Comparison of ENCODE assay signal across 8 cellular contexts in genomic region chr11:18321991-18322711, GRCh38. TPM values are rescaled to one million over a fixed set of nuclear protein-coding genes. Genes with fewer than 3 reads are reported as not detected.
DNase-seq lines count a peak whose midpoint lies in the region; ATAC-seq and TF ChIP-seq lines count a peak whose summit lies in the region.

Gene GTF2H1, plus strand, starts transcription at chr11:18322567. Its CDS starts 10,508 bp downstream, at chr11:18333075.
A gene with protein sequence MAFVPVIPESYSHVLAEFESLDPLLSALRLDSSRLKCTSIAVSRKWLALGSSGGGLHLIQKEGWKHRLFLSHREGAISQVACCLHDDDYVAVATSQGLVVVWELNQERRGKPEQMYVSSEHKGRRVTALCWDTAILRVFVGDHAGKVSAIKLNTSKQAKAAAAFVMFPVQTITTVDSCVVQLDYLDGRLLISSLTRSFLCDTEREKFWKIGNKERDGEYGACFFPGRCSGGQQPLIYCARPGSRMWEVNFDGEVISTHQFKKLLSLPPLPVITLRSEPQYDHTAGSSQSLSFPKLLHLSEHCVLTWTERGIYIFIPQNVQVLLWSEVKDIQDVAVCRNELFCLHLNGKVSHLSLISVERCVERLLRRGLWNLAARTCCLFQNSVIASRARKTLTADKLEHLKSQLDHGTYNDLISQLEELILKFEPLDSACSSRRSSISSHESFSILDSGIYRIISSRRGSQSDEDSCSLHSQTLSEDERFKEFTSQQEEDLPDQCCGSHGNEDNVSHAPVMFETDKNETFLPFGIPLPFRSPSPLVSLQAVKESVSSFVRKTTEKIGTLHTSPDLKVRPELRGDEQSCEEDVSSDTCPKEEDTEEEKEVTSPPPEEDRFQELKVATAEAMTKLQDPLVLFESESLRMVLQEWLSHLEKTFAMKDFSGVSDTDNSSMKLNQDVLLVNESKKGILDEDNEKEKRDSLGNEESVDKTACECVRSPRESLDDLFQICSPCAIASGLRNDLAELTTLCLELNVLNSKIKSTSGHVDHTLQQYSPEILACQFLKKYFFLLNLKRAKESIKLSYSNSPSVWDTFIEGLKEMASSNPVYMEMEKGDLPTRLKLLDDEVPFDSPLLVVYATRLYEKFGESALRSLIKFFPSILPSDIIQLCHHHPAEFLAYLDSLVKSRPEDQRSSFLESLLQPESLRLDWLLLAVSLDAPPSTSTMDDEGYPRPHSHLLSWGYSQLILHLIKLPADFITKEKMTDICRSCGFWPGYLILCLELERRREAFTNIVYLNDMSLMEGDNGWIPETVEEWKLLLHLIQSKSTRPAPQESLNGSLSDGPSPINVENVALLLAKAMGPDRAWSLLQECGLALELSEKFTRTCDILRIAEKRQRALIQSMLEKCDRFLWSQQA (minus strand): TSS chr11:18322140. CDS start chr11:18317858, 4,282 bp downstream.

- no peaks in the 10 kb centered on the region for H3K9me3 Mint-ChIP-seq in chondrocyte (ENCODE audit: low read depth)

- peaks cover 75% of the 10 kb centered on the region for H3K4me1 Mint-ChIP-seq in chondrocyte (ENCODE audit: low read depth)

- H3K27me3 ChIP-seq in kidney epithelial cell (ENCODE audit: control insufficient read depth, insufficient read depth, low read length): no peaks in the 10 kb centered on the region

- TF ChIP-seq POLR2A in GM19099 (IDR thresholded peaks at IDR 0.05; ENCODE audit: extremely low read depth, insufficient read length, low read depth): peak; percentile 99

- peak within 1 kb of the TSS; percentile 100 for H3K27ac Mint-ChIP-seq in chondrocyte (ENCODE audit: unreplicated experiment)

- peak; percentile 99 for DNase-seq in AG20443 (ENCODE audit: low spot score)
- DNase-seq in NCI-H510A (lab: John Stamatoyannopoulos, UW): peak; percentile 78
- DNase-seq in activated CD4-positive, alpha-beta T cell treated with anti-CD3 and anti-CD28 coated beads for 24 hours (ENCODE audit: low read depth in 2 of 2): peak; percentile 86 to 88
- DNase-seq in chondrocyte (ENCODE audit: low spot score): peak; percentile 97
- peak; percentile 94 for DNase-seq in kidney epithelial cell (ENCODE audit: low read depth)
- DNase-seq in stimulated activated CD4-positive, alpha-beta T cell treated with anti-CD3 and anti-CD28 coated beads, Interleukin-15, amount 100 ng/mL, for 48 hours (ENCODE audit: low read depth in 2 of 2): peak; percentile 91 to 95

- H3K36me3 ChIP-seq in kidney epithelial cell (ENCODE audit: control insufficient read depth, insufficient read depth, low read length): no peaks in the 10 kb centered on the region

- no peaks in the 10 kb centered on the region for H3K27me3 Mint-ChIP-seq in chondrocyte (ENCODE audit: low read depth)

- peak within 1 kb of the TSS; percentile 81 for H3K4me3 ChIP-seq in kidney epithelial cell (ENCODE audit: low read depth, low read length)

- H3K4me3 Mint-ChIP-seq in chondrocyte (ENCODE audit: unreplicated experiment): peak within 1 kb of the TSS; percentile 92

- ATAC-seq in HG03432 (IDR thresholded peaks at IDR 0.05; ENCODE audit: unreplicated experiment): peak; percentile 90

- peaks cover 5% of the 10 kb centered on the region for H3K36me3 Mint-ChIP-seq in chondrocyte (ENCODE audit: low read depth)

- no peak for TF ChIP-seq CTCF in chondrocyte (IDR thresholded peaks at IDR 0.05)
- TF ChIP-seq CTCF in kidney epithelial cell (IDR thresholded peaks at IDR 0.05; ENCODE audit: insufficient read depth, low read length, poor library complexity, severe bottlenecking): no peak

RNA-seq across cellular contexts. Expression of gene GTF2H1, which starts in this region (rescaled TPM):
- total RNA-seq in chondrocyte: 55.9 to 71.6 TPM (median 57.1 TPM) in 3 replicates
- total RNA-seq in kidney epithelial cell: 57.2 and 58.5 TPM in 2 replicates

RNA-seq across cellular contexts. Expression of the second gene that starts in this region (rescaled TPM):
- total RNA-seq in chondrocyte (31.1 to 67.9 TPM (median 35.2 TPM) in 3 replicates), kidney epithelial cell (15.1 and 15.7 TPM in 2 replicates)

Comparison
In these comparisons a context has a peak if more than half of its experiments do, and no peak if none do; other contexts are left out.
1. Peak in every context shown above with its lines: DNase-seq, ATAC-seq and H3K4me3 ChIP-seq.